1 cellular context compared by ENCODE assay signal in the genomic region with DNA sequence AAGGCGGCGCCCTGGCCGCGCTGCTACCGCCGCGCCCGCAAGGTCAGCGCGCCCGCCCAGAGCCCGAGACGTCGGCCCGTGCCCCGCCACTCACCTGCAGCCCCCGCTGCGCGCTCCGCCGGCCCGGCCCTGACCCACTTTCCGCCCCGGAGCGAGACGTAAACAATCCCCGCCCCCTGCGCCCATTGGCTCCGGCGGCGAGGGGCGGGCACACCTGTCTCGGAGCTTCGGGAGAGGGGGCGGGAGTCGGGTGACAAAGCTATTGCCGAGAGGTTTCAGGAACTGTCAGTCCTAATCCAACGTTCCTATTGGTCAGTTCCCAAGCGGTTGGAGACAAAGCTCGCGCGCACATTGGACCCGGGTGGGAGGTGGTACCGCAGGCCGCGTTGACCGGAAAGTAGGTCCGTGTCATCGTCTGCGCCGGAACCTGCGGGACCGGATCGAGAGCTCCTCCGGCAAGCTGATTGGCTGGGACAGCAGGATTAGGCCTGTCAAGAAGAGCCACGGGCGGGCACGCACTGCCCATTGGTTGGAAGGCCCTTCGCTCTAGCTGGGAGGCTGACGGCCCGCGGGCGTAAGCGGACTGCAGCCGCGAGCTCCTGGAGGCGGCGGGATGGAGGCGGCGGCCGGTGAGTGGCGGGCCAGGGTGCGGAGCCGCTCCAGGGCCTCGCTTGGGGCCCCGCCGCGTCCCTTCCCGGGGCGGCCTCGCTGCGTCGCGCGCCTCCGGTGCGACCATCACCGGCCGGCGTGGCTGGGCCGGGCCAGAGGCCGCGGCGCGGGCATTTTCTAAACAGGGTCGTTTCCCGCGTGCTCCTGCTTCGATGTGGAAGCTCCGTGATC.
A peak's percentile ranks its signal among the peaks of the same experiment; 100 is the strongest.
TF ChIP-seq lines count a peak whose summit lies in the region.

A gene with protein sequence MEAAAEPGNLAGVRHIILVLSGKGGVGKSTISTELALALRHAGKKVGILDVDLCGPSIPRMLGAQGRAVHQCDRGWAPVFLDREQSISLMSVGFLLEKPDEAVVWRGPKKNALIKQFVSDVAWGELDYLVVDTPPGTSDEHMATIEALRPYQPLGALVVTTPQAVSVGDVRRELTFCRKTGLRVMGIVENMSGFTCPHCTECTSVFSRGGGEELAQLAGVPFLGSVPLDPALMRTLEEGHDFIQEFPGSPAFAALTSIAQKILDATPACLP (plus strand): TSS at position 553 of the 840 bp plus-strand sequence. CDS start 61 bp downstream, at position 614.
A gene (minus strand): TSS at position 164 of the 840 bp plus-strand sequence. CDS start 1,088 bp downstream, outside the sequence.

TF ChIP-seq in K562, 482 proteins besides CTCF, POLR2A, EP300 and RAD21 (continued from another document and continues in another):
- TF ChIP-seq, protein P1, sequence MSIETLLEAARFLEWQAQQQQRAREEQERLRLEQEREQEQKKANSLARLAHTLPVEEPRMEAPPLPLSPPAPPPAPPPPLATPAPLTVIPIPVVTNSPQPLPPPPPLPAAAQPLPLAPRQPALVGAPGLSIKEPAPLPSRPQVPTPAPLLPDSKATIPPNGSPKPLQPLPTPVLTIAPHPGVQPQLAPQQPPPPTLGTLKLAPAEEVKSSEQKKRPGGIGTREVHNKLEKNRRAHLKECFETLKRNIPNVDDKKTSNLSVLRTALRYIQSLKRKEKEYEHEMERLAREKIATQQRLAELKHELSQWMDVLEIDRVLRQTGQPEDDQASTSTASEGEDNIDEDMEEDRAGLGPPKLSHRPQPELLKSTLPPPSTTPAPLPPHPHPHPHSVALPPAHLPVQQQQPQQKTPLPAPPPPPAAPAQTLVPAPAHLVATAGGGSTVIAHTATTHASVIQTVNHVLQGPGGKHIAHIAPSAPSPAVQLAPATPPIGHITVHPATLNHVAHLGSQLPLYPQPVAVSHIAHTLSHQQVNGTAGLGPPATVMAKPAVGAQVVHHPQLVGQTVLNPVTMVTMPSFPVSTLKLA (conservative IDR thresholded peaks at IDR 0.05) = peak; percentile 95 to 97
- TF ChIP-seq, protein P2, sequence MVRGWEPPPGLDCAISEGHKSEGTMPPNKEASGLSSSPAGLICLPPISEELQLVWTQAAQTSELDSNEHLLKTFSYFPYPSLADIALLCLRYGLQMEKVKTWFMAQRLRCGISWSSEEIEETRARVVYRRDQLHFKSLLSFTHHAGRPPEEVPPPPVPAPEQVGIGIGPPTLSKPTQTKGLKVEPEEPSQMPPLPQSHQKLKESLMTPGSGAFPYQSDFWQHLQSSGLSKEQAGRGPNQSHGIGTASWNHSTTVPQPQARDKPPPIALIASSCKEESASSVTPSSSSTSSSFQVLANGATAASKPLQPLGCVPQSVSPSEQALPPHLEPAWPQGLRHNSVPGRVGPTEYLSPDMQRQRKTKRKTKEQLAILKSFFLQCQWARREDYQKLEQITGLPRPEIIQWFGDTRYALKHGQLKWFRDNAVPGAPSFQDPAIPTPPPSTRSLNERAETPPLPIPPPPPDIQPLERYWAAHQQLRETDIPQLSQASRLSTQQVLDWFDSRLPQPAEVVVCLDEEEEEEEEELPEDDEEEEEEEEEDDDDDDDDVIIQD (CRISPR knock-in tag; IDR thresholded peaks at IDR 0.05) = no peak
- no peak for TF ChIP-seq TAL1 (IDR thresholded peaks at IDR 0.05)
- TF ChIP-seq, protein P3, sequence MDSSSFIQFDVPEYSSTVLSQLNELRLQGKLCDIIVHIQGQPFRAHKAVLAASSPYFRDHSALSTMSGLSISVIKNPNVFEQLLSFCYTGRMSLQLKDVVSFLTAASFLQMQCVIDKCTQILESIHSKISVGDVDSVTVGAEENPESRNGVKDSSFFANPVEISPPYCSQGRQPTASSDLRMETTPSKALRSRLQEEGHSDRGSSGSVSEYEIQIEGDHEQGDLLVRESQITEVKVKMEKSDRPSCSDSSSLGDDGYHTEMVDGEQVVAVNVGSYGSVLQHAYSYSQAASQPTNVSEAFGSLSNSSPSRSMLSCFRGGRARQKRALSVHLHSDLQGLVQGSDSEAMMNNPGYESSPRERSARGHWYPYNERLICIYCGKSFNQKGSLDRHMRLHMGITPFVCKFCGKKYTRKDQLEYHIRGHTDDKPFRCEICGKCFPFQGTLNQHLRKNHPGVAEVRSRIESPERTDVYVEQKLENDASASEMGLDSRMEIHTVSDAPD (CRISPR knock-in tag; IDR thresholded peaks at IDR 0.05) = no peak
- TF ChIP-seq, protein P4, sequence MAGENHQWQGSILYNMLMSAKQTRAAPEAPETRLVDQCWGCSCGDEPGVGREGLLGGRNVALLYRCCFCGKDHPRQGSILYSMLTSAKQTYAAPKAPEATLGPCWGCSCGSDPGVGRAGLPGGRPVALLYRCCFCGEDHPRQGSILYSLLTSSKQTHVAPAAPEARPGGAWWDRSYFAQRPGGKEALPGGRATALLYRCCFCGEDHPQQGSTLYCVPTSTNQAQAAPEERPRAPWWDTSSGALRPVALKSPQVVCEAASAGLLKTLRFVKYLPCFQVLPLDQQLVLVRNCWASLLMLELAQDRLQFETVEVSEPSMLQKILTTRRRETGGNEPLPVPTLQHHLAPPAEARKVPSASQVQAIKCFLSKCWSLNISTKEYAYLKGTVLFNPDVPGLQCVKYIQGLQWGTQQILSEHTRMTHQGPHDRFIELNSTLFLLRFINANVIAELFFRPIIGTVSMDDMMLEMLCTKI (IDR thresholded peaks at IDR 0.05; ENCODE audit: partially characterized antibody) = no peak
- no peak for TF ChIP-seq GTF2F1 (IDR thresholded peaks at IDR 0.05; ENCODE audit: low read depth, low read length)
- TF ChIP-seq BACH1 (tag; IDR thresholded peaks at IDR 0.05) = no peak
- no peak for TF ChIP-seq ZNF699 (CRISPR knock-in tag; IDR thresholded peaks at IDR 0.05; ENCODE audit: insufficient replicate concordance)
- TF ChIP-seq, protein P5, sequence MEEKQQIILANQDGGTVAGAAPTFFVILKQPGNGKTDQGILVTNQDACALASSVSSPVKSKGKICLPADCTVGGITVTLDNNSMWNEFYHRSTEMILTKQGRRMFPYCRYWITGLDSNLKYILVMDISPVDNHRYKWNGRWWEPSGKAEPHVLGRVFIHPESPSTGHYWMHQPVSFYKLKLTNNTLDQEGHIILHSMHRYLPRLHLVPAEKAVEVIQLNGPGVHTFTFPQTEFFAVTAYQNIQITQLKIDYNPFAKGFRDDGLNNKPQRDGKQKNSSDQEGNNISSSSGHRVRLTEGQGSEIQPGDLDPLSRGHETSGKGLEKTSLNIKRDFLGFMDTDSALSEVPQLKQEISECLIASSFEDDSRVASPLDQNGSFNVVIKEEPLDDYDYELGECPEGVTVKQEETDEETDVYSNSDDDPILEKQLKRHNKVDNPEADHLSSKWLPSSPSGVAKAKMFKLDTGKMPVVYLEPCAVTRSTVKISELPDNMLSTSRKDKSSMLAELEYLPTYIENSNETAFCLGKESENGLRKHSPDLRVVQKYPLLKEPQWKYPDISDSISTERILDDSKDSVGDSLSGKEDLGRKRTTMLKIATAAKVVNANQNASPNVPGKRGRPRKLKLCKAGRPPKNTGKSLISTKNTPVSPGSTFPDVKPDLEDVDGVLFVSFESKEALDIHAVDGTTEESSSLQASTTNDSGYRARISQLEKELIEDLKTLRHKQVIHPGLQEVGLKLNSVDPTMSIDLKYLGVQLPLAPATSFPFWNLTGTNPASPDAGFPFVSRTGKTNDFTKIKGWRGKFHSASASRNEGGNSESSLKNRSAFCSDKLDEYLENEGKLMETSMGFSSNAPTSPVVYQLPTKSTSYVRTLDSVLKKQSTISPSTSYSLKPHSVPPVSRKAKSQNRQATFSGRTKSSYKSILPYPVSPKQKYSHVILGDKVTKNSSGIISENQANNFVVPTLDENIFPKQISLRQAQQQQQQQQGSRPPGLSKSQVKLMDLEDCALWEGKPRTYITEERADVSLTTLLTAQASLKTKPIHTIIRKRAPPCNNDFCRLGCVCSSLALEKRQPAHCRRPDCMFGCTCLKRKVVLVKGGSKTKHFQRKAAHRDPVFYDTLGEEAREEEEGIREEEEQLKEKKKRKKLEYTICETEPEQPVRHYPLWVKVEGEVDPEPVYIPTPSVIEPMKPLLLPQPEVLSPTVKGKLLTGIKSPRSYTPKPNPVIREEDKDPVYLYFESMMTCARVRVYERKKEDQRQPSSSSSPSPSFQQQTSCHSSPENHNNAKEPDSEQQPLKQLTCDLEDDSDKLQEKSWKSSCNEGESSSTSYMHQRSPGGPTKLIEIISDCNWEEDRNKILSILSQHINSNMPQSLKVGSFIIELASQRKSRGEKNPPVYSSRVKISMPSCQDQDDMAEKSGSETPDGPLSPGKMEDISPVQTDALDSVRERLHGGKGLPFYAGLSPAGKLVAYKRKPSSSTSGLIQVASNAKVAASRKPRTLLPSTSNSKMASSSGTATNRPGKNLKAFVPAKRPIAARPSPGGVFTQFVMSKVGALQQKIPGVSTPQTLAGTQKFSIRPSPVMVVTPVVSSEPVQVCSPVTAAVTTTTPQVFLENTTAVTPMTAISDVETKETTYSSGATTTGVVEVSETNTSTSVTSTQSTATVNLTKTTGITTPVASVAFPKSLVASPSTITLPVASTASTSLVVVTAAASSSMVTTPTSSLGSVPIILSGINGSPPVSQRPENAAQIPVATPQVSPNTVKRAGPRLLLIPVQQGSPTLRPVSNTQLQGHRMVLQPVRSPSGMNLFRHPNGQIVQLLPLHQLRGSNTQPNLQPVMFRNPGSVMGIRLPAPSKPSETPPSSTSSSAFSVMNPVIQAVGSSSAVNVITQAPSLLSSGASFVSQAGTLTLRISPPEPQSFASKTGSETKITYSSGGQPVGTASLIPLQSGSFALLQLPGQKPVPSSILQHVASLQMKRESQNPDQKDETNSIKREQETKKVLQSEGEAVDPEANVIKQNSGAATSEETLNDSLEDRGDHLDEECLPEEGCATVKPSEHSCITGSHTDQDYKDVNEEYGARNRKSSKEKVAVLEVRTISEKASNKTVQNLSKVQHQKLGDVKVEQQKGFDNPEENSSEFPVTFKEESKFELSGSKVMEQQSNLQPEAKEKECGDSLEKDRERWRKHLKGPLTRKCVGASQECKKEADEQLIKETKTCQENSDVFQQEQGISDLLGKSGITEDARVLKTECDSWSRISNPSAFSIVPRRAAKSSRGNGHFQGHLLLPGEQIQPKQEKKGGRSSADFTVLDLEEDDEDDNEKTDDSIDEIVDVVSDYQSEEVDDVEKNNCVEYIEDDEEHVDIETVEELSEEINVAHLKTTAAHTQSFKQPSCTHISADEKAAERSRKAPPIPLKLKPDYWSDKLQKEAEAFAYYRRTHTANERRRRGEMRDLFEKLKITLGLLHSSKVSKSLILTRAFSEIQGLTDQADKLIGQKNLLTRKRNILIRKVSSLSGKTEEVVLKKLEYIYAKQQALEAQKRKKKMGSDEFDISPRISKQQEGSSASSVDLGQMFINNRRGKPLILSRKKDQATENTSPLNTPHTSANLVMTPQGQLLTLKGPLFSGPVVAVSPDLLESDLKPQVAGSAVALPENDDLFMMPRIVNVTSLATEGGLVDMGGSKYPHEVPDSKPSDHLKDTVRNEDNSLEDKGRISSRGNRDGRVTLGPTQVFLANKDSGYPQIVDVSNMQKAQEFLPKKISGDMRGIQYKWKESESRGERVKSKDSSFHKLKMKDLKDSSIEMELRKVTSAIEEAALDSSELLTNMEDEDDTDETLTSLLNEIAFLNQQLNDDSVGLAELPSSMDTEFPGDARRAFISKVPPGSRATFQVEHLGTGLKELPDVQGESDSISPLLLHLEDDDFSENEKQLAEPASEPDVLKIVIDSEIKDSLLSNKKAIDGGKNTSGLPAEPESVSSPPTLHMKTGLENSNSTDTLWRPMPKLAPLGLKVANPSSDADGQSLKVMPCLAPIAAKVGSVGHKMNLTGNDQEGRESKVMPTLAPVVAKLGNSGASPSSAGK (IDR thresholded peaks at IDR 0.05) = no peak
- no peak for TF ChIP-seq NCOA1 (IDR thresholded peaks at IDR 0.05; ENCODE audit: low read depth)
- TF ChIP-seq, protein P6, sequence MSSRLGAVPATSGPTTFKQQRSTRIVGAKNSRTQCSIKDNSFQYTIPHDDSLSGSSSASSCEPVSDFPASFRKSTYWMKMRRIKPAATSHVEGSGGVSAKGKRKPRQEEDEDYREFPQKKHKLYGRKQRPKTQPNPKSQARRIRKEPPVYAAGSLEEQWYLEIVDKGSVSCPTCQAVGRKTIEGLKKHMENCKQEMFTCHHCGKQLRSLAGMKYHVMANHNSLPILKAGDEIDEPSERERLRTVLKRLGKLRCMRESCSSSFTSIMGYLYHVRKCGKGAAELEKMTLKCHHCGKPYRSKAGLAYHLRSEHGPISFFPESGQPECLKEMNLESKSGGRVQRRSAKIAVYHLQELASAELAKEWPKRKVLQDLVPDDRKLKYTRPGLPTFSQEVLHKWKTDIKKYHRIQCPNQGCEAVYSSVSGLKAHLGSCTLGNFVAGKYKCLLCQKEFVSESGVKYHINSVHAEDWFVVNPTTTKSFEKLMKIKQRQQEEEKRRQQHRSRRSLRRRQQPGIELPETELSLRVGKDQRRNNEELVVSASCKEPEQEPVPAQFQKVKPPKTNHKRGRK (tag; IDR thresholded peaks at IDR 0.05) = no peak
- TF ChIP-seq, protein P7, sequence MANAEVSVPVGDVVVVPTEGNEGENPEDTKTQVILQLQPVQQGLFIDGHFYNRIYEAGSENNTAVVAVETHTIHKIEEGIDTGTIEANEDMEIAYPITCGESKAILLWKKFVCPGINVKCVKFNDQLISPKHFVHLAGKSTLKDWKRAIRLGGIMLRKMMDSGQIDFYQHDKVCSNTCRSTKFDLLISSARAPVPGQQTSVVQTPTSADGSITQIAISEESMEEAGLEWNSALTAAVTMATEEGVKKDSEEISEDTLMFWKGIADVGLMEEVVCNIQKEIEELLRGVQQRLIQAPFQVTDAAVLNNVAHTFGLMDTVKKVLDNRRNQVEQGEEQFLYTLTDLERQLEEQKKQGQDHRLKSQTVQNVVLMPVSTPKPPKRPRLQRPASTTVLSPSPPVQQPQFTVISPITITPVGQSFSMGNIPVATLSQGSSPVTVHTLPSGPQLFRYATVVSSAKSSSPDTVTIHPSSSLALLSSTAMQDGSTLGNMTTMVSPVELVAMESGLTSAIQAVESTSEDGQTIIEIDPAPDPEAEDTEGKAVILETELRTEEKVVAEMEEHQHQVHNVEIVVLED (CRISPR knock-in tag; IDR thresholded peaks at IDR 0.05) = peak; percentile 23; the same call in 1 of the 2 replicates
- no peak for TF ChIP-seq NFE2L1 (tag; IDR thresholded peaks at IDR 0.05; ENCODE audit: borderline replicate concordance, low read depth)
- no peak for TF ChIP-seq BRF1 (IDR thresholded peaks at IDR 0.05; ENCODE audit: borderline replicate concordance, extremely low read depth, insufficient read length)
- no peak for TF ChIP-seq TRIM24 (IDR thresholded peaks at IDR 0.05)
- TF ChIP-seq KAT2B (IDR thresholded peaks at IDR 0.05; ENCODE audit: low read depth, low read length) = no peak
- no peak for TF ChIP-seq PTTG1 (tag; IDR thresholded peaks at IDR 0.05; ENCODE audit: low read depth)
- TF ChIP-seq, protein P8, sequence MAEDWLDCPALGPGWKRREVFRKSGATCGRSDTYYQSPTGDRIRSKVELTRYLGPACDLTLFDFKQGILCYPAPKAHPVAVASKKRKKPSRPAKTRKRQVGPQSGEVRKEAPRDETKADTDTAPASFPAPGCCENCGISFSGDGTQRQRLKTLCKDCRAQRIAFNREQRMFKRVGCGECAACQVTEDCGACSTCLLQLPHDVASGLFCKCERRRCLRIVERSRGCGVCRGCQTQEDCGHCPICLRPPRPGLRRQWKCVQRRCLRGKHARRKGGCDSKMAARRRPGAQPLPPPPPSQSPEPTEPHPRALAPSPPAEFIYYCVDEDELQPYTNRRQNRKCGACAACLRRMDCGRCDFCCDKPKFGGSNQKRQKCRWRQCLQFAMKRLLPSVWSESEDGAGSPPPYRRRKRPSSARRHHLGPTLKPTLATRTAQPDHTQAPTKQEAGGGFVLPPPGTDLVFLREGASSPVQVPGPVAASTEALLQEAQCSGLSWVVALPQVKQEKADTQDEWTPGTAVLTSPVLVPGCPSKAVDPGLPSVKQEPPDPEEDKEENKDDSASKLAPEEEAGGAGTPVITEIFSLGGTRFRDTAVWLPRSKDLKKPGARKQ (CRISPR knock-in tag; IDR thresholded peaks at IDR 0.05) = no peak
- TF ChIP-seq, protein P9, sequence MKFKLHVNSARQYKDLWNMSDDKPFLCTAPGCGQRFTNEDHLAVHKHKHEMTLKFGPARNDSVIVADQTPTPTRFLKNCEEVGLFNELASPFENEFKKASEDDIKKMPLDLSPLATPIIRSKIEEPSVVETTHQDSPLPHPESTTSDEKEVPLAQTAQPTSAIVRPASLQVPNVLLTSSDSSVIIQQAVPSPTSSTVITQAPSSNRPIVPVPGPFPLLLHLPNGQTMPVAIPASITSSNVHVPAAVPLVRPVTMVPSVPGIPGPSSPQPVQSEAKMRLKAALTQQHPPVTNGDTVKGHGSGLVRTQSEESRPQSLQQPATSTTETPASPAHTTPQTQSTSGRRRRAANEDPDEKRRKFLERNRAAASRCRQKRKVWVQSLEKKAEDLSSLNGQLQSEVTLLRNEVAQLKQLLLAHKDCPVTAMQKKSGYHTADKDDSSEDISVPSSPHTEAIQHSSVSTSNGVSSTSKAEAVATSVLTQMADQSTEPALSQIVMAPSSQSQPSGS (CRISPR knock-in tag; IDR thresholded peaks at IDR 0.05) = no peak
